Comparison of ENCODE assay signal across 28 cellular contexts in the genomic region with DNA sequence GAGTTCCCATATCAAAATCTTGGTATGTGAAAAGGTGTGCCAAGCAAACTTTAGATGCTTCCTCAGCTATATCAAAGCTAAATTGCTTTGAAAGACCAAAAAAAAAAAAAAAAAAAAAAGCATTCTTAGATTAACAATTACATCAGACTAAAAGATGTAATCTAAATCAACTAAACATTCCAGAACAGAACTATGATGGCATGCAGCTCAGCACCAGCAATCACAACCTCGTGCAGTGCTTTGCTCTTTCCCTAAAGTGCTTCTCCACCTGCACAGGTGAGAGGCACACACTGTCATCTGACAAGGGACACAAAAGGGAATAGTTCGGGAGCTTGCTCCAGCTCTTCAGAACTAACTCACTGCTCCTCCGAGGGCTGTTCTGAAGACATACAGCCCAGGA.
"Had no signal": no experiment of that assay in that cellular context is flagged by ENCODE, and none has a peak within 500 bp of the region (broad histone marks: within the 10 kb centered on the region; RNA-seq: fewer than 3 reads in every experiment).

No MANE protein-coding gene starts in this region.

- H3K27me3 ChIP-seq: body of pancreas had no signal

- DNase-seq: activated B cell treated with CpG ODN at 0.5 μM for 24 hours; activated CD4-positive, alpha-beta memory T cell treated with anti-CD3 and anti-CD28 coated beads for 36 hours; activated CD4-positive, alpha-beta T cell treated with anti-CD3 and anti-CD28 coated beads for 48 hours; activated CD8-positive, alpha-beta memory T cell treated with anti-CD3 and anti-CD28 coated beads, Interleukin-2, amount 10 ng/mL, durations not matched to agents 7 days and 5 days; activated CD8-positive, alpha-beta memory T cell treated with anti-CD3 and anti-CD28 coated beads, Interleukin-2, amount 50 U/mL, for 4 hours; activated CD8-positive, alpha-beta T cell treated with anti-CD3 and anti-CD28 coated beads, Interleukin-2, amount 10 ng/mL, durations not matched to agents 7 days and 5 days; activated gamma-delta T cell; activated naive CD4-positive, alpha-beta T cell; activated naive CD4-positive, alpha-beta T cell treated with anti-CD3 and anti-CD28 coated beads, Interleukin-2, amount 10 ng/mL, durations not matched to agents 7 days and 5 days; activated naive CD8-positive, alpha-beta T cell treated with anti-CD3 and anti-CD28 coated beads, Interleukin-2, amount 10 ng/mL, durations not matched to agents 7 days and 5 days; activated T-cell treated with anti-CD3 and anti-CD28 coated beads, Interleukin-2, amount 50 U/mL, for 1 hour; activated T-cell treated with anti-CD3 and anti-CD28 coated beads, Interleukin-2, amount 50 U/mL, for 48 hours; amygdala; aorta; body of pancreas; caudate nucleus; effector memory CD4-positive, alpha-beta T cell; endodermal cell; foreskin fibroblast; T-helper 1 cell; T-helper 17 cell; T1000; WERI-Rb-1 had no signal

- FAIRE-seq: colon, frontal cortex had no signal

- H3K4me3 ChIP-seq: body of pancreas had no signal

- H3K27ac ChIP-seq: body of pancreas, WERI-Rb-1 had no signal

- H3K4me1 ChIP-seq: body of pancreas had no signal

- ATAC-seq: activated CD4-positive, CD25-positive, alpha-beta regulatory T cell treated with anti-CD3 and anti-CD28 coated beads, Interleukin-2, amount 50 U/mL, for 24 hours; activated CD8-positive, alpha-beta memory T cell treated with anti-CD3 and anti-CD28 coated beads, Interleukin-2, amount 10 ng/mL, durations not matched to agents 7 days and 5 days; activated CD8-positive, alpha-beta T cell treated with anti-CD3 and anti-CD28 coated beads, Interleukin-2, amount 10 ng/mL, durations not matched to agents 7 days and 5 days; activated naive CD4-positive, alpha-beta T cell treated with anti-CD3 and anti-CD28 coated beads, Interleukin-2, amount 50 U/mL, for 72 hours; body of pancreas; esophagus mucosa; T-helper 17 cell had no signal

- H3K9me3 ChIP-seq: body of pancreas had no signal
